In genomic region chr1:45536886-45537285, GRCh38 we compare ENCODE assay signal across 19 cellular contexts.
"Had no signal": no experiment of that assay in that cellular context is flagged by ENCODE, and none has a peak within 500 bp of the region (broad histone marks: within the 10 kb centered on the region; RNA-seq: fewer than 3 reads in every experiment).

No MANE protein-coding gene starts in this region.

- H3K27ac ChIP-seq: body of pancreas, cardiac muscle cell, left ventricle myocardium inferior, neural progenitor cell, thoracic aorta, upper lobe of right lung had no signal

- H3K27me3 ChIP-seq: body of pancreas, cardiac muscle cell, neural progenitor cell, upper lobe of right lung had no signal

- ATAC-seq: body of pancreas; naive thymus-derived CD4-positive, alpha-beta T cell; upper lobe of right lung had no signal

- H3K9ac ChIP-seq: neural progenitor cell had no signal

- DNase-seq: activated gamma-delta T cell treated with Interleukin-2 at 50 U/mL for 16 hours; activated T-cell treated with anti-CD3 and anti-CD28 coated beads, Interleukin-2, amount 50 U/mL, for 1 hour; anterior cingulate cortex; body of pancreas; effector CD4-positive, alpha-beta T cell; erythroblast; foreskin fibroblast; immature natural killer cell; left ventricle myocardium inferior; naive thymus-derived CD4-positive, alpha-beta T cell; posterior cingulate gyrus; stimulated activated CD4-positive, alpha-beta T cell treated with anti-CD3 and anti-CD28 coated beads, Interleukin-2, amount 100 ng/mL, for 48 hours; stimulated activated CD8-positive, alpha-beta memory T cell treated with anti-CD3 and anti-CD28 coated beads, Interleukin-4, amount 100 ng/mL, for 48 hours; stimulated activated naive B cell treated with anti-CD40 and anti-IgM and Interleukin-4, amounts not matched to agents 10 μg/mL and 1 μg/mL and 100 μg/mL, for 72 hours; upper lobe of right lung had no signal

- H3K4me2 ChIP-seq: neural progenitor cell had no signal

- H3K9me3 ChIP-seq: body of pancreas, left ventricle myocardium inferior, thoracic aorta, upper lobe of right lung had no signal

- H3K4me1 ChIP-seq: body of pancreas, left ventricle myocardium inferior, neural progenitor cell, upper lobe of right lung had no signal

- H3K36me3 ChIP-seq: cardiac muscle cell, left ventricle myocardium inferior, neural progenitor cell, thoracic aorta, upper lobe of right lung had no signal

- H2AFZ ChIP-seq: neural progenitor cell had no signal

- H3K4me3 ChIP-seq: body of pancreas, cardiac muscle cell, left ventricle myocardium inferior, neural progenitor cell, thoracic aorta, upper lobe of right lung had no signal

- FAIRE-seq: endometrium had no signal
